Comparison of ENCODE assay signal across 18 cellular contexts in genomic region chr16:89117239-89117974, GRCh38. TPM values are rescaled to one million over a fixed set of nuclear protein-coding genes. Genes with fewer than 3 reads are reported as not detected.
A peak's percentile ranks its signal among the peaks of the same experiment; 100 is the strongest.
DNase-seq lines count a peak whose midpoint lies in the region; ATAC-seq and TF ChIP-seq lines count a peak whose summit lies in the region.
"Had no signal": no experiment of that assay in that cellular context is flagged by ENCODE, and none has a peak within 500 bp of the region (broad histone marks: within the 10 kb centered on the region; RNA-seq: fewer than 3 reads in every experiment).

No MANE protein-coding gene starts in this region.

- peaks cover 46% of the 10 kb centered on the region for H3K36me3 Mint-ChIP-seq in T-helper 2 cell treated with Interferon-gamma antibody and Interleukin-4, amounts not matched to agents 5 μg/mL and 100 μg/mL, for 36 hours (ENCODE audit: low read depth)
- H3K36me3 Mint-ChIP-seq in natural killer cell: no peaks in the 10 kb centered on the region
- peaks cover 8% of the 10 kb centered on the region for H3K36me3 Mint-ChIP-seq in natural killer cell treated with Interleukin-12 subunit alpha and Interleukin-12 subunit beta and Interleukin-15 and Interleukin-18, amount 100 ng/mL, for 72 hours
- peaks cover 21% of the 10 kb centered on the region for H3K36me3 Mint-ChIP-seq in memory B cell

- DNase-seq in T-helper 2 cell treated with Interferon-gamma antibody and Interleukin-4, amounts not matched to agents 5 μg/mL and 100 μg/mL, for 36 hours (ENCODE audit: low spot score): no peak
- no peak for DNase-seq in T-helper 2 cell
- no peak for DNase-seq in natural killer cell
- no peak for DNase-seq in natural killer cell treated with Interleukin-12 subunit alpha and Interleukin-12 subunit beta and Interleukin-15 and Interleukin-18, amount 100 ng/mL, for 72 hours (ENCODE audit: low spot score)
- DNase-seq in memory B cell (ENCODE audit: low spot score in 2 of 2): no peak
- DNase-seq in NCI-H1092 treated with DMSO at 0.1 percent for 48 hours (lab: John Stamatoyannopoulos, UW): no peak
- DNase-seq in ureter (ENCODE audit: low spot score): no peak
- DNase-seq: NCI-H1436, NCI-H2171 treated with DMSO at 0.1 percent for 48 hours, NCI-H774 had no signal

- ATAC-seq in natural killer cell (no peak), memory B cell (ENCODE audit: low read depth) (no peak), HG02571 (IDR thresholded peaks at IDR 0.05; ENCODE audit: unreplicated experiment) (no peak)
- no peak for ATAC-seq in natural killer cell treated with Interleukin-12 subunit alpha and Interleukin-12 subunit beta and Interleukin-15 and Interleukin-18, amount 100 ng/mL, for 72 hours
- ATAC-seq: esophagus mucosa, HCT116, Panc1, psoas muscle had no signal

- no peaks in the 10 kb centered on the region for H3K9me3 Mint-ChIP-seq in T-helper 2 cell treated with Interferon-gamma antibody and Interleukin-4, amounts not matched to agents 5 μg/mL and 100 μg/mL, for 36 hours
- no peaks in the 10 kb centered on the region for H3K9me3 Mint-ChIP-seq in natural killer cell
- no peaks in the 10 kb centered on the region for H3K9me3 Mint-ChIP-seq in natural killer cell treated with Interleukin-12 subunit alpha and Interleukin-12 subunit beta and Interleukin-15 and Interleukin-18, amount 100 ng/mL, for 72 hours
- H3K9me3 Mint-ChIP-seq in memory B cell: no peaks in the 10 kb centered on the region

- TF ChIP-seq CTCF in natural killer cell (IDR thresholded peaks at IDR 0.05): no peak

- intact Hi-C loops in natural killer cell (cut with micrococcal nuclease): no loop called here

- peaks cover 22% of the 10 kb centered on the region for H3K4me1 Mint-ChIP-seq in T-helper 2 cell treated with Interferon-gamma antibody and Interleukin-4, amounts not matched to agents 5 μg/mL and 100 μg/mL, for 36 hours (ENCODE audit: low read depth)
- H3K4me1 Mint-ChIP-seq in natural killer cell: peaks cover 39 to 47% of the 10 kb centered on the region in 2 donors
- peaks cover 20 to 37% of the 10 kb centered on the region in 2 donors for H3K4me1 Mint-ChIP-seq in natural killer cell treated with Interleukin-12 subunit alpha and Interleukin-12 subunit beta and Interleukin-15 and Interleukin-18, amount 100 ng/mL, for 72 hours (ENCODE audit: low read depth in 2 of 2)
- H3K4me1 Mint-ChIP-seq in memory B cell: peaks cover 29% of the 10 kb centered on the region

- H3K27me3 Mint-ChIP-seq in T-helper 2 cell treated with Interferon-gamma antibody and Interleukin-4, amounts not matched to agents 5 μg/mL and 100 μg/mL, for 36 hours (ENCODE audit: low read depth): no peaks in the 10 kb centered on the region
- H3K27me3 Mint-ChIP-seq in natural killer cell (ENCODE audit: low read depth in 2 of 2) (no peaks in the 10 kb centered on the region), memory B cell (no peaks in the 10 kb centered on the region)
- H3K27me3 Mint-ChIP-seq in natural killer cell treated with Interleukin-12 subunit alpha and Interleukin-12 subunit beta and Interleukin-15 and Interleukin-18, amount 100 ng/mL, for 72 hours: no peaks in the 10 kb centered on the region

- H3K4me3 Mint-ChIP-seq in T-helper 2 cell treated with Interferon-gamma antibody and Interleukin-4, amounts not matched to agents 5 μg/mL and 100 μg/mL, for 36 hours: no peak overlapping the region
- no peak overlapping the region for H3K4me3 Mint-ChIP-seq in natural killer cell
- H3K4me3 Mint-ChIP-seq in natural killer cell treated with Interleukin-12 subunit alpha and Interleukin-12 subunit beta and Interleukin-15 and Interleukin-18, amount 100 ng/mL, for 72 hours: no peak overlapping the region
- H3K4me3 Mint-ChIP-seq in memory B cell: no peak overlapping the region

- H3K27ac Mint-ChIP-seq in T-helper 2 cell treated with Interferon-gamma antibody and Interleukin-4, amounts not matched to agents 5 μg/mL and 100 μg/mL, for 36 hours: peak overlapping the region; percentile 68
- peak overlapping the region; percentile 92 for H3K27ac Mint-ChIP-seq in natural killer cell
- peak overlapping the region in 1 of 2 donors; percentile 48 for H3K27ac Mint-ChIP-seq in natural killer cell treated with Interleukin-12 subunit alpha and Interleukin-12 subunit beta and Interleukin-15 and Interleukin-18, amount 100 ng/mL, for 72 hours
- H3K27ac Mint-ChIP-seq in memory B cell: peak overlapping the region; percentile 91

RNA-seq across cellular contexts. Expression of gene ACSF3, which starts 23.8 kb away (rescaled TPM):
- total RNA-seq in natural killer cell (10 to 100 TPM; 45.0 to 71.4 (median 51.6) TPM), ureter (51.7 TPM)
- total RNA-seq in natural killer cell treated with Interleukin-12 subunit alpha and Interleukin-12 subunit beta and Interleukin-15 and Interleukin-18, amount 100 ng/mL, for 72 hours: 100 to 1,000 TPM in 1 of 2 donors, 10 to 100 TPM in 1; 52.3 to 125 TPM

RNA-seq across cellular contexts. Expression of gene CDH15, which starts 54.1 kb away (rescaled TPM):
- total RNA-seq in natural killer cell (under 1 TPM in 1 of 3 donors, not detected in 2; 0.20 TPM), ureter (not detected)
- not detected for total RNA-seq in natural killer cell treated with Interleukin-12 subunit alpha and Interleukin-12 subunit beta and Interleukin-15 and Interleukin-18, amount 100 ng/mL, for 72 hours
- total RNA-seq: activated CD8-positive, alpha-beta memory T cell treated with anti-CD3 and anti-CD28 coated beads for 36 hours; breast epithelium; esophagus mucosa; lower leg skin had no signal
